20 cellular contexts compared by ENCODE assay signal in genomic region chr13:98263841-98264240, GRCh38.
DNase-seq lines count a peak whose midpoint lies in the region; ATAC-seq, FAIRE-seq and TF ChIP-seq lines count a peak whose summit lies in the region.
"Had no signal": no experiment of that assay in that cellular context is flagged by ENCODE, and none has a peak within 500 bp of the region (broad histone marks: within the 10 kb centered on the region; RNA-seq: fewer than 3 reads in every experiment).

No MANE protein-coding gene starts in this region.

- TF ChIP-seq CTCF in HepG2 (CRISPR knock-in tag; IDR thresholded peaks at IDR 0.05), result no peak
- no peak for TF ChIP-seq CTCF in right lobe of liver (IDR thresholded peaks at IDR 0.05)
- TF ChIP-seq CTCF in endodermal cell (conservative IDR thresholded peaks at IDR 0.05), result no peak
- TF ChIP-seq CTCF in type B pancreatic cell (conservative IDR thresholded peaks at IDR 0.05), result no peak
- TF ChIP-seq CTCF in gastrocnemius medialis (IDR thresholded peaks at IDR 0.05 in 4 of 5, conservative IDR thresholded peaks at IDR 0.05 in 1 of 5), result no peak

- no peak for FAIRE-seq in HepG2 (lab: Jason Lieb, UNC)
- FAIRE-seq: A549, GM19239, HTR-8/SVneo had no signal

- in situ Hi-C loops in HepG2 (cut with HindIII; ENCODE audit: extremely low pct_ligation_motif_present, low pct_unique_long_range_greater_than_20kb) (no loop called here), gastrocnemius medialis (cut with MboI; ENCODE audit: low sequenced_read_pairs in 4 of 4) (no loop called here)

- no peak overlapping the region for H2AFZ ChIP-seq in HepG2 (ENCODE audit: low read length)
- H2AFZ ChIP-seq: GM23248 had no signal

- H3K9me3 ChIP-seq in HepG2 (ENCODE audit: low read length) (no peaks in the 10 kb centered on the region), right lobe of liver (no peaks in the 10 kb centered on the region), endodermal cell (ENCODE audit: control insufficient read depth, low read length) (no peaks in the 10 kb centered on the region), gastrocnemius medialis (no peaks in the 10 kb centered on the region)
- H3K9me3 ChIP-seq: A549, HAP-1 had no signal

- peaks cover 48% of the 10 kb centered on the region for H3K4me1 Mint-ChIP-seq in endodermal cell
- peaks cover 53% of the 10 kb centered on the region for H3K4me1 Mint-ChIP-seq in type B pancreatic cell (ENCODE audit: unreplicated experiment)
- H3K4me1 Mint-ChIP-seq in activated naive CD8-positive, alpha-beta T cell treated with anti-CD3 and anti-CD28 coated beads for 36 hours, result no peaks in the 10 kb centered on the region

- H3K79me2 ChIP-seq in HepG2 (ENCODE audit: insufficient read depth, low read length), result peaks cover 76% of the 10 kb centered on the region

- H3K4me3 Mint-ChIP-seq in endodermal cell, result no peak overlapping the region
- no peak overlapping the region for H3K4me3 Mint-ChIP-seq in type B pancreatic cell
- H3K4me3 Mint-ChIP-seq in activated naive CD8-positive, alpha-beta T cell treated with anti-CD3 and anti-CD28 coated beads for 36 hours, result no peak overlapping the region
- H3K4me3 Mint-ChIP-seq: CD4-positive, alpha-beta T cell had no signal

- H3K9me3 Mint-ChIP-seq in endodermal cell, result no peaks in the 10 kb centered on the region
- no peaks in the 10 kb centered on the region for H3K9me3 Mint-ChIP-seq in type B pancreatic cell
- H3K9me3 Mint-ChIP-seq in activated naive CD8-positive, alpha-beta T cell treated with anti-CD3 and anti-CD28 coated beads for 36 hours, result no peaks in the 10 kb centered on the region
- H3K9me3 Mint-ChIP-seq: CD4-positive, alpha-beta T cell had no signal

- WGBS in HepG2 (ENCODE audit: low lambda C conversion rate), result 49% methylated on average over 2 of the region's 2 CpGs
- 19% methylated on average over 2 of the region's 2 CpGs for WGBS in right lobe of liver (ENCODE audit: insufficient coverage, low coverage, low lambda C conversion rate, missing lambda C conversion rate)
- 84 to 88% methylated on average over 1 to 2 of the region's 2 CpGs for WGBS in endodermal cell (ENCODE audit: insufficient coverage in 1 of 2, insufficient read length in 1 of 2), 2 experiments

- ATAC-seq in HepG2, result no peak
- ATAC-seq in right lobe of liver, result no peak
- ATAC-seq in gastrocnemius medialis, result no peak
- ATAC-seq: A549 had no signal

- H3K4me1 ChIP-seq in HepG2 (ENCODE audit: insufficient read depth, low read length), result peaks cover 96% of the 10 kb centered on the region
- peaks cover 0 to 38% (median 14%) of the 10 kb centered on the region in 4 donors for H3K4me1 ChIP-seq in right lobe of liver
- peaks cover 10% of the 10 kb centered on the region for H3K4me1 ChIP-seq in endodermal cell (ENCODE audit: control insufficient read depth, insufficient read depth, low read length)
- no peaks in the 10 kb centered on the region for H3K4me1 ChIP-seq in gastrocnemius medialis

- peaks cover 2 to 10% of the 10 kb centered on the region in 2 experiments; a peak in 3 of 5 replicates for H3K36me3 ChIP-seq in HepG2 (replicated peaks in 1 of 2; ENCODE audit: control insufficient read depth in 1 of 2, insufficient read depth in 2 of 2, low read length in 2 of 2)
- no peaks in the 10 kb centered on the region for H3K36me3 ChIP-seq in right lobe of liver
- H3K36me3 ChIP-seq in endodermal cell (ENCODE audit: control insufficient read depth, insufficient read depth, low read length), result peaks cover 28% of the 10 kb centered on the region
- H3K36me3 ChIP-seq in gastrocnemius medialis, result no peaks in the 10 kb centered on the region
- H3K36me3 ChIP-seq: HAP-1 had no signal

- H3K9ac ChIP-seq in HepG2 (ENCODE audit: insufficient read depth, low read depth, low read length), result no peak overlapping the region
- H3K9ac ChIP-seq in endodermal cell (ENCODE audit: extremely low read depth, low read length, poor library complexity, severe bottlenecking), result no peak overlapping the region
- H3K9ac ChIP-seq: GM23248 had no signal

- TF ChIP-seq POLR2A in HepG2 (IDR thresholded peaks at IDR 0.05; ENCODE audit: insufficient read depth in 1 of 2, low read depth in 2 of 2, low read length in 2 of 2) (no peak), right lobe of liver (IDR thresholded peaks at IDR 0.05) (no peak), gastrocnemius medialis (IDR thresholded peaks at IDR 0.05) (no peak)

- BruUV-seq in HepG2 (replicated peaks; lab: Mats Ljungman, UMichigan), result no TSS peak

- no peaks in the 10 kb centered on the region for H3K27me3 ChIP-seq in HepG2 (ENCODE audit: control insufficient read depth in 1 of 2, insufficient read depth in 2 of 2, low read length in 2 of 2)
- H3K27me3 ChIP-seq in right lobe of liver, result no peaks in the 10 kb centered on the region
- H3K27me3 ChIP-seq in endodermal cell (ENCODE audit: control insufficient read depth, insufficient read depth, low read length, poor library complexity, severe bottlenecking), result no peaks in the 10 kb centered on the region
- no peaks in the 10 kb centered on the region for H3K27me3 ChIP-seq in gastrocnemius medialis

- H3K27ac Mint-ChIP-seq in endodermal cell (no peak overlapping the region), type B pancreatic cell (peak overlapping the region; percentile 26)
- H3K27ac Mint-ChIP-seq in activated naive CD8-positive, alpha-beta T cell treated with anti-CD3 and anti-CD28 coated beads for 36 hours, result no peak overlapping the region
- H3K27ac Mint-ChIP-seq: CD4-positive, alpha-beta T cell had no signal

- H4K20me1 ChIP-seq in HepG2 (ENCODE audit: insufficient read depth, low read length), result peaks cover 21% of the 10 kb centered on the region

- TF ChIP-seq EP300 in HepG2 (IDR thresholded peaks at IDR 0.05; ENCODE audit: low read depth in 2 of 2, low read length in 2 of 2) (no peak), HepG2 (CRISPR knock-in tag; IDR thresholded peaks at IDR 0.05; ENCODE audit: borderline replicate concordance) (no peak)

- H3K4me2 ChIP-seq in HepG2 (ENCODE audit: low read depth, low read length), result no peak overlapping the region
- H3K4me2 ChIP-seq: A549 had no signal

- POLR2A ChIA-PET in HepG2 (lab: Yijun Ruan, JAX), result no interaction called here

- CTCF ChIA-PET in HepG2 (lab: Yijun Ruan, JAX; ENCODE audit: low intra/inter-chr PET ratio, low total read pairs), result no interaction called here

- no peak for DNase-seq in HepG2 (ENCODE audit: low spot score)
- no peak for DNase-seq in right lobe of liver
- DNase-seq in endodermal cell, result peak; percentile 10
- peak; percentile 56 for DNase-seq in mucosa of gallbladder (ENCODE audit: low spot score)
- no peak for DNase-seq in type B pancreatic cell (ENCODE audit: extremely low spot score, unreplicated experiment)
- no peak for DNase-seq in activated CD4-positive, alpha-beta T cell treated with anti-CD3 and anti-CD28 coated beads for 4 hours
- DNase-seq in activated naive CD8-positive, alpha-beta T cell treated with anti-CD3 and anti-CD28 coated beads for 36 hours, result no peak
- DNase-seq in gastrocnemius medialis, result no peak
- DNase-seq: AML-193; Calu3; CD4-positive, alpha-beta T cell; DMS79 treated with DMSO at 0.1 percent for 48 hours; GF-D8; GM23248 had no signal

- H3K4me3 ChIP-seq in HepG2 (replicated peaks in 1 of 3; ENCODE audit: insufficient read depth in 1 of 3, low read depth in 2 of 3, low read length in 3 of 3) (no peak overlapping the region), right lobe of liver (no peak overlapping the region), endodermal cell (ENCODE audit: low read length) (no peak overlapping the region), gastrocnemius medialis (no peak overlapping the region)
- H3K4me3 ChIP-seq: A549, GM23248, HAP-1 had no signal

- H3K27me3 Mint-ChIP-seq in endodermal cell (ENCODE audit: insufficient read depth) (no peaks in the 10 kb centered on the region), type B pancreatic cell (no peaks in the 10 kb centered on the region)
- peaks cover 4% of the 10 kb centered on the region for H3K27me3 Mint-ChIP-seq in activated naive CD8-positive, alpha-beta T cell treated with anti-CD3 and anti-CD28 coated beads for 36 hours
- H3K27me3 Mint-ChIP-seq: CD4-positive, alpha-beta T cell had no signal

- intact Hi-C loops in HepG2 (cut with micrococcal nuclease; ENCODE audit: unreplicated experiment) (loop anchor here (10.0 kb wide), 1 partner anchor 239 kb away; no protein-coding TSS in a partner anchor), right lobe of liver (cut with DNase I) (no loop called here), gastrocnemius medialis (cut with DNase I; ENCODE audit: low total_unique reads) (no loop called here)

- H3K27ac ChIP-seq in HepG2 (ENCODE audit: extremely low read length, insufficient read depth, low read length), result peak overlapping the region; percentile 26
- no peak overlapping the region for H3K27ac ChIP-seq in right lobe of liver
- H3K27ac ChIP-seq in endodermal cell (ENCODE audit: low read depth, low read length), result no peak overlapping the region
- no peak overlapping the region for H3K27ac ChIP-seq in gastrocnemius medialis
- H3K27ac ChIP-seq: 22Rv1, A549, C4-2B, GM23248 had no signal

- H3K36me3 Mint-ChIP-seq in endodermal cell (ENCODE audit: low read depth) (peaks cover 13% of the 10 kb centered on the region), type B pancreatic cell (peaks cover 8% of the 10 kb centered on the region)
- no peaks in the 10 kb centered on the region for H3K36me3 Mint-ChIP-seq in activated naive CD8-positive, alpha-beta T cell treated with anti-CD3 and anti-CD28 coated beads for 36 hours

- no peak for TF ChIP-seq RAD21 in HepG2 (CRISPR knock-in tag; IDR thresholded peaks at IDR 0.05)

TF ChIP-seq in HepG2, 621 proteins besides CTCF, POLR2A, EP300 and RAD21:
- TF ChIP-seq SOX13 (IDR thresholded peaks at IDR 0.05) (no peak), SOX13 (CRISPR knock-in tag; conservative IDR thresholded peaks at IDR 0.05 in 1 of 2, IDR thresholded peaks at IDR 0.05 in 1 of 2) (peak in 1 of 2 experiments; percentile 16; a peak in 1 of 4 replicates), GATA4 (IDR thresholded peaks at IDR 0.05; ENCODE audit: borderline replicate concordance, low read depth) (no peak)
TF ChIP-seq in HepG2: peak in this region for 1.

Comparison
In these comparisons a context has a peak if more than half of its experiments do, and no peak if none do; other contexts are left out.
1. DNase-seq: peak in endodermal cell (single experiment) and mucosa of gallbladder (single experiment); none in HepG2 (single experiment), right lobe of liver (0 of 3), type B pancreatic cell (single experiment), activated CD4-positive, alpha-beta T cell treated with anti-CD3 and anti-CD28 coated beads for 4 hours (0 of 2), activated naive CD8-positive, alpha-beta T cell treated with anti-CD3 and anti-CD28 coated beads for 36 hours (single experiment) and gastrocnemius medialis (0 of 2).